ENCODE assay signal across 14 cellular contexts in genomic region chr15:67746450-67746849, GRCh38.
DNase-seq lines count a peak whose midpoint lies in the region; ATAC-seq and TF ChIP-seq lines count a peak whose summit lies in the region.
"Had no signal": no experiment of that assay in that cellular context is flagged by ENCODE, and none has a peak within 500 bp of the region (broad histone marks: within the 10 kb centered on the region; RNA-seq: fewer than 3 reads in every experiment).

No MANE protein-coding gene starts in this region.

- intact Hi-C loops in PC-3 (cut with micrococcal nuclease) = no loop called here
- intact Hi-C loops in colonic mucosa (cut with DNase I) = no loop called here

- H3K36me3 ChIP-seq in PC-3 (ENCODE audit: low read depth, low read length) (no peaks in the 10 kb centered on the region), colonic mucosa (no peaks in the 10 kb centered on the region)

- peak overlapping the region; percentile 5 for H3K4me3 Mint-ChIP-seq in activated T-cell treated with anti-CD3 and anti-CD28 coated beads, Interleukin-2, amount 50 U/mL, for 4 hours

- H3K9ac ChIP-seq in PC-3 (ENCODE audit: low read length) (no peak overlapping the region), colonic mucosa (ENCODE audit: low read depth in 2 of 2, low read length in 2 of 2) (no peak overlapping the region)

- DNase-seq in activated T-cell treated with anti-CD3 and anti-CD28 coated beads, Interleukin-2, amount 50 U/mL, for 4 hours = no peak
- DNase-seq in activated T-cell treated with anti-CD3 and anti-CD28 coated beads for 4 hours (no peak), PC-3 (peak; percentile 48), colonic mucosa (peak; percentile 27), COLO829 (ENCODE audit: low spot score) (no peak)
- DNase-seq in effector CD4-positive, alpha-beta T cell = no peak
- DNase-seq: GOT3; left ventricle myocardium inferior; NCI-H1092 treated with DMSO at 0.1 percent for 48 hours; NCI-H345; occipital lobe; stimulated activated CD8-positive, alpha-beta memory T cell treated with anti-CD3 and anti-CD28 coated beads, Interleukin-4, amount 100 ng/mL, for 48 hours had no signal

- no peak overlapping the region for H2AFZ ChIP-seq in PC-3 (ENCODE audit: low read length)

- H3K4me1 ChIP-seq in PC-3 (ENCODE audit: insufficient read depth, low read length) (peaks cover 9% of the 10 kb centered on the region), colonic mucosa (peaks cover 3% of the 10 kb centered on the region)
- H3K4me1 ChIP-seq: left ventricle myocardium inferior had no signal

- no peaks in the 10 kb centered on the region for H3K27me3 Mint-ChIP-seq in activated T-cell treated with anti-CD3 and anti-CD28 coated beads, Interleukin-2, amount 50 U/mL, for 4 hours (ENCODE audit: low read depth)

- no peaks in the 10 kb centered on the region for H3K9me3 Mint-ChIP-seq in activated T-cell treated with anti-CD3 and anti-CD28 coated beads, Interleukin-2, amount 50 U/mL, for 4 hours

- no peaks in the 10 kb centered on the region for H3K9me2 ChIP-seq in PC-3 (replicated peaks; ENCODE audit: low read length)

- no peaks in the 10 kb centered on the region for H3K79me2 ChIP-seq in PC-3 (ENCODE audit: low read length)

- no peaks in the 10 kb centered on the region for H3F3A ChIP-seq in PC-3 (ENCODE audit: low read length, unreplicated experiment)

- H3K4me3 ChIP-seq in PC-3 (ENCODE audit: low read length) (no peak overlapping the region), colonic mucosa (no peak overlapping the region), skin epidermis (no peak overlapping the region)
- H3K4me3 ChIP-seq: left ventricle myocardium inferior had no signal

- H3K27me3 ChIP-seq in PC-3 (ENCODE audit: low read length) (no peaks in the 10 kb centered on the region), colonic mucosa (no peaks in the 10 kb centered on the region)

- POLR2A ChIA-PET in PC-3 (lab: Charles Lee; ENCODE audit: unreplicated experiment) = no interaction called here

- peak in 1 of 2 donors; percentile 25 for ATAC-seq in activated T-cell treated with anti-CD3 and anti-CD28 coated beads, Interleukin-2, amount 50 U/mL, for 4 hours
- ATAC-seq in PC-3 (no peak), HG03196 (IDR thresholded peaks at IDR 0.05; ENCODE audit: unreplicated experiment) (no peak)

- CTCF ChIA-PET in PC-3 (lab: Charles Lee) = no interaction called here

- no peaks in the 10 kb centered on the region for H4K20me1 ChIP-seq in PC-3 (ENCODE audit: low read length)

- H3K36me3 Mint-ChIP-seq in activated T-cell treated with anti-CD3 and anti-CD28 coated beads, Interleukin-2, amount 50 U/mL, for 4 hours (ENCODE audit: insufficient read depth) = peaks cover 2% of the 10 kb centered on the region

- H3K4me1 Mint-ChIP-seq in activated T-cell treated with anti-CD3 and anti-CD28 coated beads, Interleukin-2, amount 50 U/mL, for 4 hours (ENCODE audit: low read depth) = peaks cover 60% of the 10 kb centered on the region

- no peak overlapping the region for H3K4me2 ChIP-seq in PC-3 (ENCODE audit: low read length)

- TF ChIP-seq CTCF in PC-3 (conservative IDR thresholded peaks at IDR 0.05; ENCODE audit: low read depth, low read length) = no peak
- TF ChIP-seq CTCF in colonic mucosa (IDR thresholded peaks at IDR 0.05) = no peak

- no TSS peak for BruUV-seq in PC-3 (replicated peaks; lab: Mats Ljungman, UMichigan)

- H3K9me3 ChIP-seq in PC-3 (ENCODE audit: low read length) = no peaks in the 10 kb centered on the region
- no peaks in the 10 kb centered on the region for H3K9me3 ChIP-seq in colonic mucosa
- H3K9me3 ChIP-seq: left ventricle myocardium inferior had no signal

- H3K27ac ChIP-seq in PC-3 (ENCODE audit: low read length) (no peak overlapping the region), colonic mucosa (no peak overlapping the region), skin epidermis (peak overlapping the region in 19 of 21 experiments; percentile 11 to 80 (median 56))
- H3K27ac ChIP-seq: left ventricle myocardium inferior had no signal

Comparison
In these comparisons a context has a peak if more than half of its experiments do, and no peak if none do; other contexts are left out.
1. DNase-seq: peak in PC-3 (single experiment) and colonic mucosa (single experiment); none in activated T-cell treated with anti-CD3 and anti-CD28 coated beads, Interleukin-2, amount 50 U/mL, for 4 hours (single experiment), activated T-cell treated with anti-CD3 and anti-CD28 coated beads for 4 hours (single experiment), COLO829 (single experiment) and effector CD4-positive, alpha-beta T cell (single experiment).
2. H3K27ac ChIP-seq: peak in skin epidermis (19 of 21); none in PC-3 (single experiment) and colonic mucosa (single experiment).